ENCODE assay signal across 8 cellular contexts in the genomic region with DNA sequence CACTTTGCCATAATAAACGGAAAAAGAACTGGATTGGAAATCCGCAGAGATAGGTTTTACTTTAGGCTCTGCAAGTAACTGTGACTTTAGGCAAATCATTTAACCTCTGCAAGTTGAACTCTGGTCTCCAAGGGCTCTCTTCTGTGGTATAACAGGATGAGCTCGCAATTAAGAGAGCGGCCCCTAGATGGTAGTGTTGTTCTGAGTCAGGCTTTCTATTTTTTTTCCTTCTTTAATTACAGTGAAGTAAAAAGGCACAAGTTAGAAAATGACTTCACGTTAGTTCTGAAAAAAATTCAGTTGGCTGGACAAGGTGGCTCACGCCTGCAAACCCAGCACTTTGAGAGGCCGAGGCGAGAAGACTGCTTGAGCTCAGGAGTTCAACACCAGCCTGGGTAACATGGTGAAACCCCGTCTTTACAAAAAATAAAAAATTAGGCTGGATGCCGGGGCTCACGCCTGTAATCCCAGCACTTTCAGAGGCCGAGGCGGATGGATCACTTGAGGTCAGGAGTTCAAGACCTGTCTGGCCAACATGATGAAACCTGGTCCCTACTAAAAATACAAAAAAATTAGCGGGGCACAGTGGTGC. TPM values are rescaled to one million over a fixed set of nuclear protein-coding genes. Genes with fewer than 3 reads are reported as not detected.
DNase-seq lines count a peak whose midpoint lies in the region; ATAC-seq and TF ChIP-seq lines count a peak whose summit lies in the region.

No MANE protein-coding gene starts in this region.

- DNase-seq in CD4-positive, CD25-positive, alpha-beta regulatory T cell: peak in 2 of 3 donors; percentile 45 to 77
- DNase-seq in NCI-H2081 treated with DMSO at 0.1 percent for 48 hours (lab: John Stamatoyannopoulos, UW): peak; percentile 31
- peak in 2 of 3 donors; percentile 10 to 14 for DNase-seq in effector memory CD4-positive, alpha-beta T cell
- DNase-seq in medulla oblongata (ENCODE audit: extremely low spot score): peak; percentile 84
- DNase-seq in substantia nigra (lab: John Stamatoyannopoulos, UW): peak in 34 of 49 donors; percentile 2 to 61 (median 16)

- H3K36me3 ChIP-seq in CD4-positive, CD25-positive, alpha-beta regulatory T cell (ENCODE audit: control insufficient read depth, insufficient read depth, low read length): peaks cover under 1% of the 10 kb centered on the region
- no peaks in the 10 kb centered on the region for H3K36me3 ChIP-seq in effector memory CD4-positive, alpha-beta T cell (ENCODE audit: control insufficient read depth, insufficient read depth, low read length)

- peaks cover 7% of the 10 kb centered on the region for H3K36me3 Mint-ChIP-seq in CD4-positive, CD25-positive, alpha-beta regulatory T cell

- H3K9me3 Mint-ChIP-seq in CD4-positive, CD25-positive, alpha-beta regulatory T cell: no peaks in the 10 kb centered on the region

- no peak overlapping the region for H3K27ac ChIP-seq in CD4-positive, CD25-positive, alpha-beta regulatory T cell (ENCODE audit: insufficient read depth, low read length, poor library complexity, severe bottlenecking)
- H3K27ac ChIP-seq in VCaP (no peak overlapping the region), substantia nigra (ENCODE audit: low read depth, low read length, poor library complexity, severe bottlenecking) (no peak overlapping the region)
- H3K27ac ChIP-seq in effector memory CD4-positive, alpha-beta T cell (ENCODE audit: insufficient read depth, low read length, poor library complexity, severe bottlenecking): no peak overlapping the region

- ATAC-seq in CD4-positive, CD25-positive, alpha-beta regulatory T cell (ENCODE audit: low read depth in 2 of 2): peak; percentile 69 to 78
- ATAC-seq in GM18873 (IDR thresholded peaks at IDR 0.05; ENCODE audit: low FRiP score, unreplicated experiment): peak; percentile 83
- ATAC-seq in HG03060 (IDR thresholded peaks at IDR 0.05; ENCODE audit: low read depth, unreplicated experiment): peak; percentile 72

- no peaks in the 10 kb centered on the region for H3K27me3 ChIP-seq in CD4-positive, CD25-positive, alpha-beta regulatory T cell (ENCODE audit: control insufficient read depth, insufficient read depth, low read length)
- H3K27me3 ChIP-seq in effector memory CD4-positive, alpha-beta T cell (replicated peaks; ENCODE audit: control insufficient read depth, insufficient read depth, low read length, poor library complexity, severe bottlenecking): no peaks in the 10 kb centered on the region

- H3K9me3 ChIP-seq in CD4-positive, CD25-positive, alpha-beta regulatory T cell (ENCODE audit: control insufficient read depth in 2 of 2, low read length in 2 of 2): no peaks in the 10 kb centered on the region
- H3K9me3 ChIP-seq in effector memory CD4-positive, alpha-beta T cell (ENCODE audit: control insufficient read depth, low read length): no peaks in the 10 kb centered on the region

- no peak overlapping the region for H3K27ac Mint-ChIP-seq in CD4-positive, CD25-positive, alpha-beta regulatory T cell

- peak; percentile 89 for TF ChIP-seq CTCF in VCaP (conservative IDR thresholded peaks at IDR 0.05)

- H3K27me3 Mint-ChIP-seq in CD4-positive, CD25-positive, alpha-beta regulatory T cell: no peaks in the 10 kb centered on the region

- peaks cover 0 to 7% (median 5%) of the 10 kb centered on the region in 4 donors for H3K4me1 Mint-ChIP-seq in CD4-positive, CD25-positive, alpha-beta regulatory T cell

- H3K4me1 ChIP-seq in CD4-positive, CD25-positive, alpha-beta regulatory T cell (ENCODE audit: control insufficient read depth, insufficient read depth, low read length, poor library complexity, severe bottlenecking): no peaks in the 10 kb centered on the region
- no peaks in the 10 kb centered on the region for H3K4me1 ChIP-seq in effector memory CD4-positive, alpha-beta T cell (ENCODE audit: control insufficient read depth, insufficient read depth, low read length, poor library complexity, severe bottlenecking)

- peak overlapping the region in 1 of 4 donors; percentile 27 for H3K4me3 Mint-ChIP-seq in CD4-positive, CD25-positive, alpha-beta regulatory T cell

- H3K4me3 ChIP-seq in CD4-positive, CD25-positive, alpha-beta regulatory T cell (ENCODE audit: low read depth, low read length): no peak overlapping the region
- H3K4me3 ChIP-seq in effector memory CD4-positive, alpha-beta T cell (ENCODE audit: insufficient read depth, low read depth, low read length, poor library complexity, severe bottlenecking): no peak overlapping the region

RNA-seq across cellular contexts. Expression of a gene that starts 18.0 kb away (rescaled TPM):
- total RNA-seq in CD4-positive, CD25-positive, alpha-beta regulatory T cell: 1,992 TPM
- polyA plus RNA-seq in CD4-positive, CD25-positive, alpha-beta regulatory T cell: 1,000 to 10,000 TPM; 2,295 to 5,128 (median 3,726) TPM

Comparison
In these comparisons a context has a peak if more than half of its experiments do, and no peak if none do; other contexts are left out.
1. DNase-seq: peak in every context shown above with its lines; median percentile 84 in medulla oblongata; 61 in CD4-positive, CD25-positive, alpha-beta regulatory T cell; 31 in NCI-H2081 treated with DMSO at 0.1 percent for 48 hours; 16 in substantia nigra; 12 in effector memory CD4-positive, alpha-beta T cell.